ENCODE assay signal across 9 cellular contexts in genomic region chr6:30613251-30614043, GRCh38. TPM values are rescaled to one million over a fixed set of nuclear protein-coding genes. Genes with fewer than 3 reads are reported as not detected.
A peak's percentile ranks its signal among the peaks of the same experiment; 100 is the strongest.
DNase-seq lines count a peak whose midpoint lies in the region; ATAC-seq, FAIRE-seq and TF ChIP-seq lines count a peak whose summit lies in the region.
"Had no signal": no experiment of that assay in that cellular context is flagged by ENCODE, and none has a peak within 500 bp of the region (broad histone marks: within the 10 kb centered on the region; RNA-seq: fewer than 3 reads in every experiment).

No MANE protein-coding gene starts in this region.

- H4K20me1 ChIP-seq in astrocyte (ENCODE audit: insufficient read depth, low read length): peaks cover 75% of the 10 kb centered on the region

- H3K79me2 ChIP-seq in astrocyte (ENCODE audit: insufficient read depth, low read length): peaks cover 64% of the 10 kb centered on the region

- TF ChIP-seq CTCF in astrocyte (IDR thresholded peaks at IDR 0.05; ENCODE audit: insufficient read depth, low read depth, low read length): no peak

- H3K27me3 ChIP-seq in astrocyte (ENCODE audit: insufficient read depth, low read length): no peaks in the 10 kb centered on the region
- no peaks in the 10 kb centered on the region for H3K27me3 ChIP-seq in mesenchymal stem cell (ENCODE audit: control insufficient read depth in 1 of 2, insufficient read depth in 1 of 2, low read length in 2 of 2)

- H2BK12ac ChIP-seq in mesenchymal stem cell (ENCODE audit: low read length in 2 of 2): no peak overlapping the region

- peaks cover 91% of the 10 kb centered on the region for H3K36me3 Mint-ChIP-seq in stimulated activated naive CD8-positive, alpha-beta T cell treated with anti-CD3 and anti-CD28 coated beads, Interleukin-15, Interleukin-2, amounts not matched to agents 100 ng/mL and 50 ng/mL, for 24 hours (ENCODE audit: low read depth)
- peaks cover 24% of the 10 kb centered on the region for H3K36me3 Mint-ChIP-seq in astrocyte (ENCODE audit: low read depth, unreplicated experiment)

- H3K14ac ChIP-seq in mesenchymal stem cell (ENCODE audit: low read length in 2 of 2): no peak overlapping the region

- H3K36me3 ChIP-seq in astrocyte (ENCODE audit: insufficient read depth, low read length) (peaks cover 25% of the 10 kb centered on the region), mesenchymal stem cell (ENCODE audit: control insufficient read depth in 1 of 2, insufficient read depth in 2 of 2, low read depth in 1 of 2, low read length in 2 of 2) (peaks cover 9 to 43% of the 10 kb centered on the region in 2 experiments)

- H3K23ac ChIP-seq in mesenchymal stem cell (ENCODE audit: low read length in 2 of 2): no peak overlapping the region

- H3K27ac ChIP-seq in astrocyte (ENCODE audit: low read depth, low read length) (peak overlapping the region; percentile 100), mesenchymal stem cell (ENCODE audit: low read length, poor library complexity, severe bottlenecking) (peak overlapping the region; percentile 97)

- ATAC-seq in stimulated activated naive CD8-positive, alpha-beta T cell treated with anti-CD3 and anti-CD28 coated beads, Interleukin-15, Interleukin-2, amounts not matched to agents 100 U/mL and 50 U/mL, for 24 hours: no peak
- ATAC-seq in HG02852 (IDR thresholded peaks at IDR 0.05; ENCODE audit: unreplicated experiment) (no peak), GM19455 (IDR thresholded peaks at IDR 0.05; ENCODE audit: unreplicated experiment) (no peak)

- H3K4me1 Mint-ChIP-seq in stimulated activated naive CD8-positive, alpha-beta T cell treated with anti-CD3 and anti-CD28 coated beads, Interleukin-15, Interleukin-2, amounts not matched to agents 100 ng/mL and 50 ng/mL, for 24 hours (ENCODE audit: low read depth): peaks cover 79% of the 10 kb centered on the region
- H3K4me1 Mint-ChIP-seq in astrocyte (ENCODE audit: low read depth, unreplicated experiment): peaks cover 37% of the 10 kb centered on the region

- H3K27me3 Mint-ChIP-seq in stimulated activated naive CD8-positive, alpha-beta T cell treated with anti-CD3 and anti-CD28 coated beads, Interleukin-15, Interleukin-2, amounts not matched to agents 100 ng/mL and 50 ng/mL, for 24 hours: peaks cover 3% of the 10 kb centered on the region
- no peaks in the 10 kb centered on the region for H3K27me3 Mint-ChIP-seq in astrocyte (ENCODE audit: low read depth, unreplicated experiment)

- H2AFZ ChIP-seq in astrocyte (ENCODE audit: low read depth, low read length): no peak overlapping the region
- H2AFZ ChIP-seq in mesenchymal stem cell (ENCODE audit: low read depth, low read length): no peak overlapping the region

- no peak overlapping the region for H2BK5ac ChIP-seq in mesenchymal stem cell (ENCODE audit: low read depth, low read length, poor library complexity, severe bottlenecking)

- no peaks in the 10 kb centered on the region for H3K9me3 Mint-ChIP-seq in stimulated activated naive CD8-positive, alpha-beta T cell treated with anti-CD3 and anti-CD28 coated beads, Interleukin-15, Interleukin-2, amounts not matched to agents 100 ng/mL and 50 ng/mL, for 24 hours
- H3K9me3 Mint-ChIP-seq in astrocyte (ENCODE audit: unreplicated experiment): peaks cover 3% of the 10 kb centered on the region

- no peak overlapping the region for H2BK120ac ChIP-seq in mesenchymal stem cell (ENCODE audit: low read depth, low read length)

- peak overlapping the region; percentile 99 for H3K4me2 ChIP-seq in astrocyte (ENCODE audit: low read length)
- no peak overlapping the region for H3K4me2 ChIP-seq in mesenchymal stem cell (ENCODE audit: low read length, poor library complexity, severe bottlenecking)

- peaks cover 38% of the 10 kb centered on the region for H3K4me1 ChIP-seq in astrocyte (ENCODE audit: insufficient read depth, low read length)
- peaks cover 7% of the 10 kb centered on the region for H3K4me1 ChIP-seq in mesenchymal stem cell (ENCODE audit: control insufficient read depth, insufficient read depth, low read depth, low read length)

- no peak overlapping the region for H2AK5ac ChIP-seq in mesenchymal stem cell (ENCODE audit: low read length, severe bottlenecking)

- peak overlapping the region; percentile 96 for H3K4me3 Mint-ChIP-seq in stimulated activated naive CD8-positive, alpha-beta T cell treated with anti-CD3 and anti-CD28 coated beads, Interleukin-15, Interleukin-2, amounts not matched to agents 100 ng/mL and 50 ng/mL, for 24 hours
- H3K4me3 Mint-ChIP-seq in astrocyte (ENCODE audit: unreplicated experiment): peak overlapping the region; percentile 76

- no peak overlapping the region for H3K18ac ChIP-seq in mesenchymal stem cell (ENCODE audit: low read depth in 1 of 2, low read length in 2 of 2)

- H3K4me3 ChIP-seq in astrocyte (ENCODE audit: insufficient read depth, low read depth, low read length): peak overlapping the region; percentile 100
- H3K4me3 ChIP-seq in mesenchymal stem cell (ENCODE audit: insufficient read depth in 1 of 2, low read depth in 1 of 2, low read length in 2 of 2): peak overlapping the region in 1 of 2 experiments; percentile 97

- no peak overlapping the region for H4K91ac ChIP-seq in mesenchymal stem cell (ENCODE audit: low read length)

- H3K9me3 ChIP-seq in astrocyte (ENCODE audit: insufficient read depth, low read depth, low read length) (no peaks in the 10 kb centered on the region), mesenchymal stem cell (ENCODE audit: control insufficient read depth, low read length) (no peaks in the 10 kb centered on the region)

- no peak for FAIRE-seq in astrocyte (lab: Jason Lieb, UNC)

- H3K79me1 ChIP-seq in mesenchymal stem cell (replicated peaks; ENCODE audit: low read length, poor library complexity, severe bottlenecking): peaks cover 9% of the 10 kb centered on the region

- no peak overlapping the region for H4K8ac ChIP-seq in mesenchymal stem cell (ENCODE audit: low read length)

- no peak overlapping the region for H2BK15ac ChIP-seq in mesenchymal stem cell (ENCODE audit: low read depth, poor library complexity, severe bottlenecking)

- H3K9ac ChIP-seq in astrocyte (ENCODE audit: low read length) (peak overlapping the region; percentile 100), mesenchymal stem cell (ENCODE audit: low read length) (peak overlapping the region; percentile 100)

- no peak overlapping the region for H3K4ac ChIP-seq in mesenchymal stem cell (ENCODE audit: low read depth in 1 of 2, low read length in 2 of 2)

- peak overlapping the region; percentile 95 for H3K27ac Mint-ChIP-seq in stimulated activated naive CD8-positive, alpha-beta T cell treated with anti-CD3 and anti-CD28 coated beads, Interleukin-15, Interleukin-2, amounts not matched to agents 100 ng/mL and 50 ng/mL, for 24 hours
- H3K27ac Mint-ChIP-seq in astrocyte (ENCODE audit: unreplicated experiment): peak overlapping the region; percentile 49

- DNase-seq in stimulated activated naive CD8-positive, alpha-beta T cell treated with anti-CD3 and anti-CD28 coated beads, Interleukin-15, Interleukin-2, amounts not matched to agents 100 U/mL and 50 U/mL, for 24 hours: no peak
- DNase-seq in astrocyte (ENCODE audit: low read depth) (peak; percentile 41), mesenchymal stem cell (peak; percentile 36), NCI-H2029 treated with DMSO at 0.1 percent for 48 hours (lab: John Stamatoyannopoulos, UW) (no peak), NCI-H2029 (lab: John Stamatoyannopoulos, UW) (no peak)
- DNase-seq: activated CD4-positive, alpha-beta T cell treated with anti-CD3 and anti-CD28 coated beads, Interleukin-2, amount 50 U/mL, for 48 hours had no signal

RNA-seq across cellular contexts. Expression of gene PPP1R10, which starts 3.6 kb away (rescaled TPM):
- 64.6 and 69.1 TPM in 2 replicates for total RNA-seq in astrocyte
- polyA plus RNA-seq in mesenchymal stem cell (2013, experiment 1 of 2): 55.9 TPM
- polyA plus RNA-seq in mesenchymal stem cell (2013, experiment 2 of 2): 52.8 TPM

RNA-seq across cellular contexts. Expression of gene MRPS18B, which starts 4.2 kb away (rescaled TPM):
- 28.0 and 29.3 TPM in 2 replicates for total RNA-seq in astrocyte
- 38.7 TPM for polyA plus RNA-seq in mesenchymal stem cell (2013, experiment 1 of 2)
- polyA plus RNA-seq in mesenchymal stem cell (2013, experiment 2 of 2): 39.7 TPM

RNA-seq across cellular contexts. Expression of gene ATAT1, which starts 13.2 kb away (rescaled TPM):
- total RNA-seq in astrocyte: 15.7 and 16.6 TPM in 2 replicates
- 14.3 TPM for polyA plus RNA-seq in mesenchymal stem cell (2013, experiment 1 of 2)
- polyA plus RNA-seq in mesenchymal stem cell (2013, experiment 2 of 2): 13.5 TPM

RNA-seq across cellular contexts. Expression of gene C6orf136, which starts 33.5 kb away (rescaled TPM):
- total RNA-seq in astrocyte: 12.0 and 12.7 TPM in 2 replicates
- polyA plus RNA-seq in mesenchymal stem cell (2013, experiment 1 of 2): 13.6 TPM
- polyA plus RNA-seq in mesenchymal stem cell (2013, experiment 2 of 2): 14.4 TPM

RNA-seq across cellular contexts. Expression of gene ABCF1, which starts 42.2 kb away (rescaled TPM):
- 58.1 and 60.3 TPM in 2 replicates for total RNA-seq in astrocyte
- 50.0 TPM for polyA plus RNA-seq in mesenchymal stem cell (2013, experiment 1 of 2)
- polyA plus RNA-seq in mesenchymal stem cell (2013, experiment 2 of 2): 49.7 TPM

Comparison
In these comparisons a context has a peak if more than half of its experiments do, and no peak if none do; other contexts are left out.
1. DNase-seq: peak in astrocyte (single experiment) and mesenchymal stem cell (single experiment); none in stimulated activated naive CD8-positive, alpha-beta T cell treated with anti-CD3 and anti-CD28 coated beads, Interleukin-15, Interleukin-2, amounts not matched to agents 100 U/mL and 50 U/mL, for 24 hours (single experiment), NCI-H2029 treated with DMSO at 0.1 percent for 48 hours (single experiment) and NCI-H2029 (single experiment).